In genomic region chr1:153789478-153790148, GRCh38 we compare ENCODE assay signal across 10 cellular contexts. TPM values are rescaled to one million over a fixed set of nuclear protein-coding genes. Genes with fewer than 3 reads are reported as not detected.
A peak's percentile ranks its signal among the peaks of the same experiment; 100 is the strongest.
DNase-seq lines count a peak whose midpoint lies in the region; ATAC-seq and TF ChIP-seq lines count a peak whose summit lies in the region.
"Had no signal": no experiment of that assay in that cellular context is flagged by ENCODE, and none has a peak within 500 bp of the region (broad histone marks: within the 10 kb centered on the region; RNA-seq: fewer than 3 reads in every experiment).

No MANE protein-coding gene starts in this region.

- peak overlapping the region; percentile 1 for H3K27ac Mint-ChIP-seq in MCF 10A (ENCODE audit: low read depth, unreplicated experiment)

- no peak overlapping the region for H3K4me3 Mint-ChIP-seq in MCF 10A (ENCODE audit: unreplicated experiment)

- H3K27me3 Mint-ChIP-seq in MCF 10A (ENCODE audit: insufficient read depth, unreplicated experiment), result peaks cover 14% of the 10 kb centered on the region

- TF ChIP-seq CTCF in left ventricle myocardium inferior (IDR thresholded peaks at IDR 0.05; ENCODE audit: borderline replicate concordance), result no peak
- TF ChIP-seq CTCF in MCF 10A (IDR thresholded peaks at IDR 0.05; ENCODE audit: unreplicated experiment), result no peak

- peak overlapping the region; percentile 58 for H3K4me3 ChIP-seq in left ventricle myocardium inferior
- peak overlapping the region; percentile 50 to 67 for H3K4me3 ChIP-seq in muscle layer of colon (ENCODE audit: low read depth in 1 of 2, low read length in 2 of 2)
- H3K4me3 ChIP-seq in aorta (ENCODE audit: low read length in 2 of 2), result peak overlapping the region; percentile 10 to 79

- 3 to 4% methylated on average over 25 of the region's 25 CpGs for WGBS in aorta, 2 donors

- ATAC-seq in aorta (ENCODE audit: low FRiP score) (peak; percentile 20), GM19351 (IDR thresholded peaks at IDR 0.05; ENCODE audit: unreplicated experiment) (no peak)

- no peaks in the 10 kb centered on the region for H3K9me3 Mint-ChIP-seq in MCF 10A (ENCODE audit: unreplicated experiment)

- CTCF ChIA-PET in MCF 10A (lab: Yijun Ruan, JAX), result interaction anchor here (0.6 kb wide), 2 partner anchors 19 to 1074 kb away, joined by 3 read pairs; no protein-coding TSS in a partner anchor

- DNase-seq in left ventricle myocardium inferior (no peak), cardiac septum (ENCODE audit: low spot score) (no peak), MCF 10A (ENCODE audit: unreplicated experiment) (no peak), aorta (peak in 1 of 2 donors; percentile 60), nucleus accumbens (lab: John Stamatoyannopoulos, UW) (no peak)
- no peak for DNase-seq in stimulated activated CD8-positive, alpha-beta memory T cell treated with anti-CD3 and anti-CD28 coated beads, Interleukin-4, amount 100 ng/mL, for 48 hours
- DNase-seq: activated naive CD4-positive, alpha-beta T cell treated with Interleukin-2 at 50 U/mL for 16 hours; Calu3 had no signal

- H3K36me3 Mint-ChIP-seq in MCF 10A (ENCODE audit: insufficient read depth, unreplicated experiment), result no peaks in the 10 kb centered on the region

- H3K9ac ChIP-seq in muscle layer of colon (ENCODE audit: low read length), result peak overlapping the region; percentile 69

- H3K36me3 ChIP-seq in left ventricle myocardium inferior (no peaks in the 10 kb centered on the region), muscle layer of colon (ENCODE audit: insufficient read depth, low read length) (no peaks in the 10 kb centered on the region), aorta (ENCODE audit: control insufficient read depth in 1 of 2, insufficient read depth in 2 of 2, low read length in 1 of 2) (no peaks in the 10 kb centered on the region)

- POLR2A ChIA-PET in MCF 10A (lab: Yijun Ruan, JAX), result no interaction called here

- no peaks in the 10 kb centered on the region for H3K27me3 ChIP-seq in left ventricle myocardium inferior (ENCODE audit: low read depth)
- no peaks in the 10 kb centered on the region for H3K27me3 ChIP-seq in muscle layer of colon (ENCODE audit: control insufficient read depth in 1 of 2, insufficient read depth in 2 of 2, low read length in 2 of 2)
- H3K27me3 ChIP-seq in aorta (ENCODE audit: control insufficient read depth in 1 of 2, insufficient read depth in 2 of 2, low read length in 1 of 2), result no peaks in the 10 kb centered on the region

- H3K9me3 ChIP-seq in left ventricle myocardium inferior (replicated peaks) (no peaks in the 10 kb centered on the region), muscle layer of colon (ENCODE audit: low read length) (no peaks in the 10 kb centered on the region), aorta (ENCODE audit: control insufficient read depth, low read length) (no peaks in the 10 kb centered on the region)

- no TSS peak for BruUV-seq in MCF 10A (replicated peaks; lab: Mats Ljungman, UMichigan)

- peak overlapping the region; percentile 93 for H3K27ac ChIP-seq in left ventricle myocardium inferior (replicated peaks)
- H3K27ac ChIP-seq in muscle layer of colon (ENCODE audit: low read depth, low read length), result peak overlapping the region; percentile 95
- H3K27ac ChIP-seq in aorta (ENCODE audit: low read depth in 1 of 2, low read length in 2 of 2), result peak overlapping the region; percentile 97 to 100

- peaks cover 19% of the 10 kb centered on the region for H3K4me1 Mint-ChIP-seq in MCF 10A (ENCODE audit: insufficient read depth, unreplicated experiment)

- H3K4me1 ChIP-seq in left ventricle myocardium inferior (peaks cover 23% of the 10 kb centered on the region), muscle layer of colon (ENCODE audit: insufficient read depth, low read length) (peaks cover 25% of the 10 kb centered on the region), aorta (ENCODE audit: control insufficient read depth in 1 of 2, insufficient read depth in 2 of 2, low read length in 2 of 2) (no peaks in the 10 kb centered on the region)

- intact Hi-C loops in left ventricle myocardium inferior (cut with micrococcal nuclease) (loop anchor here (10.0 kb wide), 1 partner anchor 195 kb away; the partner anchor contains the start of gene RAB13), cardiac septum (cut with DNase I) (no loop called here), MCF 10A (cut with micrococcal nuclease) (loop anchor here (10.0 kb wide), 1 partner anchor 395 kb away; no protein-coding TSS in a partner anchor), aorta (cut with DNase I) (loop anchor here in 1 of 2 donors (10.0 kb wide), 1 partner anchor 1185 kb away; the partner anchor contains the start of genes CKS1B and SHC1)

RNA-seq across cellular contexts. Expression of gene SLC27A3, which starts 14.4 kb away (rescaled TPM):
- 10.5 TPM for total RNA-seq in left ventricle myocardium inferior
- 9.8 TPM for total RNA-seq in cardiac septum
- 11.1 and 12.8 TPM in 2 replicates for total RNA-seq in MCF 10A (2022)
- total RNA-seq in aorta, result 10 to 100 TPM; 52.4 to 54.5 TPM
- 100 to 1,000 TPM in 1 of 2 donors, 10 to 100 TPM in 1; 26.3 to 166 TPM for polyA plus RNA-seq in aorta
